In the genomic region with DNA sequence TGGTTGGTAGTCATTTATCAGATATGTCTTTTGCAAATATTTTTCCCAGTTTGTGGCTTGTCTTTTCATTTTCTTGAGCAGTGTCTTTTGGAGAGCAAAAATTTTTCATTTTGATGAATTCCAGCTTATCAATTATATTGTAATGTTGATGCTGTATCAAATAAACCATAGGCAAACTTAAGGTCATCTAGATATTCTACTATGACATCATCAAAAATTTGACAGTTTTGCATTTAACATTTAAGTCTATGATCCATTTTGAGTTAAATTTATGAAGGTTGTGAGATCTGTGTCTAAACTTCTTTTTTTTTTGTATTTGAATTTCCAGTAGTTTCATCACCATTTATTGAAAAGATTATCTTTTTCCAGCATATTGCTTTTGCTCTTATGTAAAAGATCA, we compare ENCODE assay signal across 36 cellular contexts.
"Had no signal": no experiment of that assay in that cellular context is flagged by ENCODE, and none has a peak within 500 bp of the region (broad histone marks: within the 10 kb centered on the region; RNA-seq: fewer than 3 reads in every experiment).

No MANE protein-coding gene starts in this region.

- DNase-seq: Kasumi-1, MG63, MM.1S, MV-4-11, NCI-H1048, NCI-H1092, NCI-H1092 treated with DMSO at 0.1 percent for 48 hours, NCI-H1105, NCI-H1105 treated with DMSO at 0.1 percent for 48 hours, NCI-H1417, NCI-H1436, NCI-H1436 treated with DMSO at 0.1 percent for 48 hours, NCI-H146, NCI-H1694, NCI-H1694 treated with DMSO at 0.1 percent for 48 hours, NCI-H187, NCI-H187 treated with DMSO at 0.1 percent for 48 hours, NCI-H1930, NCI-H2029, NCI-H2029 treated with DMSO at 0.1 percent for 48 hours, NCI-H2081, NCI-H2081 treated with DMSO at 0.1 percent for 48 hours, NCI-H2107, NCI-H2171, NCI-H2171 treated with DMSO at 0.1 percent for 48 hours, NCI-H2227 treated with DMSO at 0.1 percent for 48 hours, NCI-H226, NCI-H345, NCI-H446, NCI-H446 treated with DMSO at 0.1 percent for 48 hours, NCI-H510A, NCI-H510A treated with DMSO at 0.1 percent for 48 hours, NCI-H524, NCI-H524 treated with DMSO at 0.1 percent for 48 hours, NCI-H526, NCI-H526 treated with DMSO at 0.1 percent for 48 hours had no signal

- H3K4me3 ChIP-seq: MG63 had no signal

- H3K27me3 ChIP-seq: MG63 had no signal

- H3K36me3 ChIP-seq: MG63 had no signal

- H3K9me3 ChIP-seq: MG63 had no signal
